8 cellular contexts compared by ENCODE assay signal in genomic region chr19:11737964-11738745, GRCh38. TPM values are rescaled to one million over a fixed set of nuclear protein-coding genes. Genes with fewer than 3 reads are reported as not detected.
DNase-seq lines count a peak whose midpoint lies in the region; ATAC-seq and TF ChIP-seq lines count a peak whose summit lies in the region.

No MANE protein-coding gene starts in this region.

- H3K36me3 ChIP-seq in Peyer's patch (no peaks in the 10 kb centered on the region), parathyroid adenoma (ENCODE audit: control insufficient read depth, insufficient read depth, low read length) (no peaks in the 10 kb centered on the region)

- no peak for TF ChIP-seq CTCF in AG09309 (IDR thresholded peaks at IDR 0.05; ENCODE audit: control insufficient read depth, insufficient read depth, low read depth, low read length, missing control alignments)
- peak in 2 of 6 experiments; percentile 5 to 18 for TF ChIP-seq CTCF in Peyer's patch (IDR thresholded peaks at IDR 0.05)
- peak; percentile 5 for TF ChIP-seq CTCF in parathyroid adenoma (IDR thresholded peaks at IDR 0.05)

- peaks cover 10% of the 10 kb centered on the region for H3K9me3 Mint-ChIP-seq in activated naive CD4-positive, alpha-beta T cell treated with anti-CD3 and anti-CD28 coated beads, Interleukin-2, amount 10 ng/mL, durations not matched to agents 7 days and 5 days

- TF ChIP-seq POLR2A in Peyer's patch (IDR thresholded peaks at IDR 0.05): peak; percentile 84 to 92

- ATAC-seq in GM18861 (IDR thresholded peaks at IDR 0.05; ENCODE audit: unreplicated experiment) (peak; percentile 33), HG03045 (IDR thresholded peaks at IDR 0.05; ENCODE audit: unreplicated experiment) (peak; percentile 32), Right ventricle myocardium superior (ENCODE audit: poor library complexity) (peak; percentile 71)

- H2AFZ ChIP-seq in parathyroid adenoma: peak overlapping the region; percentile 92

- H3K9me3 ChIP-seq in Peyer's patch (no peaks in the 10 kb centered on the region), parathyroid adenoma (ENCODE audit: control insufficient read depth, low read length) (no peaks in the 10 kb centered on the region)

- H3K4me1 Mint-ChIP-seq in activated naive CD4-positive, alpha-beta T cell treated with anti-CD3 and anti-CD28 coated beads, Interleukin-2, amount 10 ng/mL, durations not matched to agents 7 days and 5 days: peaks cover 30% of the 10 kb centered on the region

- peak overlapping the region; percentile 91 for H3K4me2 ChIP-seq in parathyroid adenoma (ENCODE audit: low read length)

- DNase-seq in AG09309 (ENCODE audit: low read depth) (no peak), Peyer's patch (peak; percentile 52 to 87 (median 86)), Right ventricle myocardium superior (peak; percentile 70), NCI-H1930 (lab: John Stamatoyannopoulos, UW) (no peak)
- peak; percentile 59 for DNase-seq in activated naive CD4-positive, alpha-beta T cell treated with anti-CD3 and anti-CD28 coated beads, Interleukin-2, amount 10 ng/mL, durations not matched to agents 7 days and 5 days

- peak overlapping the region; percentile 49 for H3K9ac ChIP-seq in parathyroid adenoma

- H3K4me3 ChIP-seq in AG09309 (ENCODE audit: control insufficient read depth, low read depth, low read length) (peak overlapping the region; percentile 97), Peyer's patch (peak overlapping the region; percentile 82 to 95 (median 88)), parathyroid adenoma (ENCODE audit: low read depth, low read length) (peak overlapping the region; percentile 97)

- H3K27me3 ChIP-seq in Peyer's patch: no peaks in the 10 kb centered on the region
- no peaks in the 10 kb centered on the region for H3K27me3 ChIP-seq in parathyroid adenoma (ENCODE audit: control insufficient read depth, insufficient read depth, low read length)

- peaks cover 6% of the 10 kb centered on the region for H3K27me3 Mint-ChIP-seq in activated naive CD4-positive, alpha-beta T cell treated with anti-CD3 and anti-CD28 coated beads, Interleukin-2, amount 10 ng/mL, durations not matched to agents 7 days and 5 days

- H3K27ac ChIP-seq in Peyer's patch (peak overlapping the region; percentile 80 to 96 (median 93)), parathyroid adenoma (peak overlapping the region; percentile 88)

- intact Hi-C loops in Right ventricle myocardium superior (cut with DNase I): no loop called here

- peaks cover 13% of the 10 kb centered on the region for H3K79me2 ChIP-seq in parathyroid adenoma

- H3K4me1 ChIP-seq in Peyer's patch (peaks cover 0 to 10% (median 3%) of the 10 kb centered on the region in 4 donors), parathyroid adenoma (peaks cover 8% of the 10 kb centered on the region)

- CTCF ChIA-PET in activated naive CD4-positive, alpha-beta T cell treated with anti-CD3 and anti-CD28 coated beads, Interleukin-2, amount 10 ng/mL, durations not matched to agents 7 days and 5 days (lab: Charles Lee): no interaction called here

- peak overlapping the region; percentile 98 for H3K4me3 Mint-ChIP-seq in activated naive CD4-positive, alpha-beta T cell treated with anti-CD3 and anti-CD28 coated beads, Interleukin-2, amount 10 ng/mL, durations not matched to agents 7 days and 5 days

- peak overlapping the region; percentile 93 for H3K27ac Mint-ChIP-seq in activated naive CD4-positive, alpha-beta T cell treated with anti-CD3 and anti-CD28 coated beads, Interleukin-2, amount 10 ng/mL, durations not matched to agents 7 days and 5 days

- H3K36me3 Mint-ChIP-seq in activated naive CD4-positive, alpha-beta T cell treated with anti-CD3 and anti-CD28 coated beads, Interleukin-2, amount 10 ng/mL, durations not matched to agents 7 days and 5 days: peaks cover 22% of the 10 kb centered on the region

RNA-seq across cellular contexts. Expression of gene ZNF823, which starts 0.6 kb away (rescaled TPM):
- total RNA-seq in Peyer's patch (10 to 100 TPM in 3 of 4 donors, 1 to 10 TPM in 1; 5.0 to 14.4 (median 13.1) TPM), Right ventricle myocardium superior (2.6 TPM)

RNA-seq across cellular contexts. Expression of gene ZNF441, which starts 28.6 kb away (rescaled TPM):
- total RNA-seq in Peyer's patch (10 to 100 TPM in 3 of 4 donors, 1 to 10 TPM in 1; 6.8 to 37.1 (median 12.5) TPM), Right ventricle myocardium superior (3.8 TPM)

Comparison
In these comparisons a context has a peak if more than half of its experiments do, and no peak if none do; other contexts are left out.
1. DNase-seq: peak in Peyer's patch (3 of 3), activated naive CD4-positive, alpha-beta T cell treated with anti-CD3 and anti-CD28 coated beads, Interleukin-2, amount 10 ng/mL, durations not matched to agents 7 days and 5 days (single experiment) and Right ventricle myocardium superior (single experiment); none in AG09309 (single experiment) and NCI-H1930 (0 of 2).
2. Peak in every context shown above with its lines, with median percentiles within 50 percentile points of each other: H3K4me3 ChIP-seq and ATAC-seq.